8 cellular contexts compared by ENCODE assay signal in genomic region chr11:69801513-69802335, GRCh38. TPM values are rescaled to one million over a fixed set of nuclear protein-coding genes. Genes with fewer than 3 reads are reported as not detected.
A peak's percentile ranks its signal among the peaks of the same experiment; 100 is the strongest.
DNase-seq lines count a peak whose midpoint lies in the region; ATAC-seq and TF ChIP-seq lines count a peak whose summit lies in the region.

No MANE protein-coding gene starts in this region.

- H3K27ac Mint-ChIP-seq in activated naive CD8-positive, alpha-beta T cell treated with anti-CD3 and anti-CD28 coated beads, Interleukin-2, amount 10 ng/mL, durations not matched to agents 7 days and 5 days, result no peak overlapping the region

- no peaks in the 10 kb centered on the region for H3K9me3 Mint-ChIP-seq in activated naive CD8-positive, alpha-beta T cell treated with anti-CD3 and anti-CD28 coated beads, Interleukin-2, amount 10 ng/mL, durations not matched to agents 7 days and 5 days

- POLR2A ChIA-PET in activated naive CD8-positive, alpha-beta T cell treated with anti-CD3 and anti-CD28 coated beads, Interleukin-2, amount 10 ng/mL, durations not matched to agents 7 days and 5 days (lab: Charles Lee), result no interaction called here

- no peak overlapping the region for H3K4me3 Mint-ChIP-seq in activated naive CD8-positive, alpha-beta T cell treated with anti-CD3 and anti-CD28 coated beads, Interleukin-2, amount 10 ng/mL, durations not matched to agents 7 days and 5 days

- peaks cover 0 to 4% of the 10 kb centered on the region in 2 donors for H3K9me3 ChIP-seq in left lung
- H3K9me3 ChIP-seq in tibial nerve, result peaks cover 0 to 9% (median 0%) of the 10 kb centered on the region in 4 donors

- no peaks in the 10 kb centered on the region for H3K4me1 ChIP-seq in left lung
- no peaks in the 10 kb centered on the region for H3K4me1 ChIP-seq in tibial nerve

- WGBS in tibial nerve, 2 donors, result 26 to 34% methylated on average over 15 of the region's 15 CpGs

- DNase-seq in Caki2 (ENCODE audit: low read depth), result peak; percentile 5
- DNase-seq in activated naive CD8-positive, alpha-beta T cell treated with anti-CD3 and anti-CD28 coated beads, Interleukin-2, amount 10 ng/mL, durations not matched to agents 7 days and 5 days, result peak; percentile 54
- peak in 1 of 2 donors; percentile 68 for DNase-seq in left lung
- no peak for DNase-seq in tibial nerve (ENCODE audit: low spot score in 2 of 2)
- no peak for DNase-seq in KG1 (lab: John Stamatoyannopoulos, UW)

- H3K27me3 Mint-ChIP-seq in activated naive CD8-positive, alpha-beta T cell treated with anti-CD3 and anti-CD28 coated beads, Interleukin-2, amount 10 ng/mL, durations not matched to agents 7 days and 5 days, result peaks cover 3% of the 10 kb centered on the region

- H3K36me3 Mint-ChIP-seq in activated naive CD8-positive, alpha-beta T cell treated with anti-CD3 and anti-CD28 coated beads, Interleukin-2, amount 10 ng/mL, durations not matched to agents 7 days and 5 days, result no peaks in the 10 kb centered on the region

- no peak for ATAC-seq in activated naive CD8-positive, alpha-beta T cell treated with anti-CD3 and anti-CD28 coated beads, Interleukin-2, amount 10 ng/mL, durations not matched to agents 7 days and 5 days (ENCODE audit: low read depth)
- ATAC-seq in left lung (peak; percentile 62), HG03280 (IDR thresholded peaks at IDR 0.05; ENCODE audit: unreplicated experiment) (no peak), GM18873 (IDR thresholded peaks at IDR 0.05; ENCODE audit: low FRiP score, unreplicated experiment) (no peak)

- H3K27me3 ChIP-seq in left lung (peaks cover 0 to 31% of the 10 kb centered on the region in 2 donors), tibial nerve (no peaks in the 10 kb centered on the region)

- no peak for TF ChIP-seq POLR2A in tibial nerve (IDR thresholded peaks at IDR 0.05)

- TF ChIP-seq EP300 in tibial nerve (IDR thresholded peaks at IDR 0.05), result no peak

- H3K4me3 ChIP-seq in left lung (no peak overlapping the region), tibial nerve (no peak overlapping the region)

- no peak overlapping the region for H3K27ac ChIP-seq in left lung
- no peak overlapping the region for H3K27ac ChIP-seq in tibial nerve

- in situ Hi-C loops in Caki2 (cut with HindIII; ENCODE audit: low pct_unique_long_range_greater_than_20kb, low sequenced_read_pairs), result no loop called here

- TF ChIP-seq CTCF in LNCAP (IDR thresholded peaks at IDR 0.05) (peak; percentile 86), left lung (IDR thresholded peaks at IDR 0.05) (peak; percentile 53 to 66), tibial nerve (IDR thresholded peaks at IDR 0.05) (peak in 3 of 5 experiments; percentile 29 to 43 (median 29))

- H3K36me3 ChIP-seq in left lung (no peaks in the 10 kb centered on the region), tibial nerve (no peaks in the 10 kb centered on the region)

- intact Hi-C loops in left lung (cut with DNase I), result no loop called here

- H3K4me1 Mint-ChIP-seq in activated naive CD8-positive, alpha-beta T cell treated with anti-CD3 and anti-CD28 coated beads, Interleukin-2, amount 10 ng/mL, durations not matched to agents 7 days and 5 days, result no peaks in the 10 kb centered on the region

RNA-seq across cellular contexts. Expression of gene FGF3, which starts 17.5 kb away (rescaled TPM):
- total RNA-seq in Caki2 (2014; rRNA removed; shearing (Covaris generic); ENCODE audit: low replicate concordance), result not detected in 2 replicates
- not detected for total RNA-seq in activated naive CD8-positive, alpha-beta T cell treated with anti-CD3 and anti-CD28 coated beads, Interleukin-2, amount 10 ng/mL, durations not matched to agents 7 days and 5 days
- total RNA-seq in left lung, result not detected
- not detected for total RNA-seq in tibial nerve

RNA-seq across cellular contexts. Expression of gene FGF4, which starts 26.6 kb away (rescaled TPM):
- total RNA-seq in Caki2 (2014; rRNA removed; shearing (Covaris generic); ENCODE audit: low replicate concordance), result not detected in 2 replicates
- total RNA-seq in activated naive CD8-positive, alpha-beta T cell treated with anti-CD3 and anti-CD28 coated beads, Interleukin-2, amount 10 ng/mL, durations not matched to agents 7 days and 5 days, result not detected
- total RNA-seq in left lung (not detected), tibial nerve (10 to 100 TPM in 1 of 4 donors, 1 to 10 TPM in 3; 1.8 to 17.3 (median 3.7) TPM)

Comparison
In these comparisons a context has a peak if more than half of its experiments do, and no peak if none do; other contexts are left out.
1. DNase-seq: peak in Caki2 (single experiment) and activated naive CD8-positive, alpha-beta T cell treated with anti-CD3 and anti-CD28 coated beads, Interleukin-2, amount 10 ng/mL, durations not matched to agents 7 days and 5 days (single experiment); none in tibial nerve (0 of 2) and KG1 (single experiment).
2. CTCF ChIP-seq: peak in every context shown above with its lines; median percentile 86 in LNCAP; 60 in left lung; 29 in tibial nerve.